In genomic region chr1:85836736-85837135, GRCh38 we compare ENCODE assay signal across 24 cellular contexts.
"Had no signal": no experiment of that assay in that cellular context is flagged by ENCODE, and none has a peak within 500 bp of the region (broad histone marks: within the 10 kb centered on the region; RNA-seq: fewer than 3 reads in every experiment).

No MANE protein-coding gene starts in this region.

- H3K4me3 ChIP-seq: cardiac muscle cell, SJSA1 had no signal

- H3K36me3 Mint-ChIP-seq: activated CD4-positive, alpha-beta memory T cell treated with anti-CD3 and anti-CD28 coated beads for 36 hours; activated naive CD8-positive, alpha-beta T cell; brain; T-cell had no signal

- H3K9me3 Mint-ChIP-seq: activated CD4-positive, alpha-beta memory T cell treated with anti-CD3 and anti-CD28 coated beads for 36 hours; activated naive CD4-positive, alpha-beta T cell treated with anti-CD3 and anti-CD28 coated beads for 36 hours; activated T-helper 17 cell treated with anti-CD3 and anti-CD28 coated beads, Interleukin-2, amount 50 U/mL, for 72 hours; T-cell had no signal

- H3K36me3 ChIP-seq: cardiac muscle cell, SJSA1 had no signal

- H3K4me3 Mint-ChIP-seq: activated CD4-positive, alpha-beta memory T cell treated with anti-CD3 and anti-CD28 coated beads for 36 hours; activated naive CD4-positive, alpha-beta T cell treated with anti-CD3 and anti-CD28 coated beads for 36 hours; activated naive CD8-positive, alpha-beta T cell; activated T-helper 17 cell treated with anti-CD3 and anti-CD28 coated beads, Interleukin-2, amount 50 U/mL, for 72 hours; brain; T-cell; WTC11 had no signal

- H3K27me3 Mint-ChIP-seq: activated CD4-positive, alpha-beta memory T cell treated with anti-CD3 and anti-CD28 coated beads for 36 hours; activated naive CD8-positive, alpha-beta T cell; T-cell had no signal

- ATAC-seq: activated T-helper 17 cell treated with anti-CD3 and anti-CD28 coated beads, Interleukin-2, amount 50 U/mL, for 72 hours; PC-3; T-cell; WTC11 had no signal

- H3K4me1 ChIP-seq: SJSA1 had no signal

- H3K27me3 ChIP-seq: cardiac muscle cell had no signal

- H3K27ac Mint-ChIP-seq: activated CD4-positive, alpha-beta memory T cell treated with anti-CD3 and anti-CD28 coated beads for 36 hours; activated naive CD4-positive, alpha-beta T cell treated with anti-CD3 and anti-CD28 coated beads for 36 hours; activated naive CD8-positive, alpha-beta T cell; activated T-helper 17 cell treated with anti-CD3 and anti-CD28 coated beads, Interleukin-2, amount 50 U/mL, for 72 hours; brain; T-cell; WTC11 had no signal

- DNase-seq: activated CD4-positive, alpha-beta memory T cell treated with anti-CD3 and anti-CD28 coated beads for 36 hours; activated CD4-positive, alpha-beta T cell treated with anti-CD3 and anti-CD28 coated beads for 48 hours; activated CD4-positive, CD25-positive, alpha-beta regulatory T cell treated with anti-CD3 and anti-CD28 coated beads, Interleukin-2, amount 50 U/mL, for 72 hours; activated gamma-delta T cell; activated naive CD4-positive, alpha-beta T cell treated with anti-CD3 and anti-CD28 coated beads for 36 hours; activated T-cell treated with anti-CD3 and anti-CD28 coated beads for 4 hours; activated T-cell treated with anti-CD3 and anti-CD28 coated beads, Interleukin-2, amount 50 U/mL, for 48 hours; amygdala; NCI-H1105 treated with DMSO at 0.1 percent for 48 hours; NCI-H1436 treated with DMSO at 0.1 percent for 48 hours; NCI-H187; NCI-H2081; NCI-H510A treated with DMSO at 0.1 percent for 48 hours; PC-3; SHP77; T-cell; T-helper 2 cell; T1000 had no signal

- H3K9me3 ChIP-seq: SJSA1 had no signal

- H3K4me1 Mint-ChIP-seq: activated T-helper 17 cell treated with anti-CD3 and anti-CD28 coated beads, Interleukin-2, amount 50 U/mL, for 72 hours; brain; T-cell; WTC11 had no signal

- H3K27ac ChIP-seq: cardiac muscle cell, SJSA1 had no signal
